In genomic region chr17:57370051-57370581, GRCh38 we compare ENCODE assay signal across 10 cellular contexts.
DNase-seq lines count a peak whose midpoint lies in the region; ATAC-seq and TF ChIP-seq lines count a peak whose summit lies in the region.
"Had no signal": no experiment of that assay in that cellular context is flagged by ENCODE, and none has a peak within 500 bp of the region (broad histone marks: within the 10 kb centered on the region; RNA-seq: fewer than 3 reads in every experiment).

No MANE protein-coding gene starts in this region.

- intact Hi-C loops in esophagus muscularis mucosa (cut with DNase I): no loop called here

- ATAC-seq in HG02981 (IDR thresholded peaks at IDR 0.05; ENCODE audit: unreplicated experiment): peak; percentile 49
- no peak for ATAC-seq in activated naive CD4-positive, alpha-beta T cell treated with anti-CD3 and anti-CD28 coated beads, Interleukin-2, amount 50 U/mL, for 72 hours
- no peak for ATAC-seq in activated T-cell treated with anti-CD3 and anti-CD28 coated beads, Interleukin-2, amount 50 U/mL, for 72 hours (replicated peaks in 1 of 2)

- no peak for TF ChIP-seq POLR2A in esophagus muscularis mucosa (IDR thresholded peaks at IDR 0.05; ENCODE audit: low read depth)

- peaks cover 0 to 23% of the 10 kb centered on the region in 2 donors for H3K36me3 Mint-ChIP-seq in activated naive CD4-positive, alpha-beta T cell treated with anti-CD3 and anti-CD28 coated beads, Interleukin-2, amount 50 U/mL, for 72 hours
- peaks cover 3 to 5% of the 10 kb centered on the region in 2 donors for H3K36me3 Mint-ChIP-seq in activated T-cell treated with anti-CD3 and anti-CD28 coated beads, Interleukin-2, amount 50 U/mL, for 72 hours (ENCODE audit: insufficient read depth in 2 of 2)

- H3K9me3 Mint-ChIP-seq in activated naive CD4-positive, alpha-beta T cell treated with anti-CD3 and anti-CD28 coated beads, Interleukin-2, amount 50 U/mL, for 72 hours: peaks cover 0 to 4% of the 10 kb centered on the region in 2 donors
- H3K9me3 Mint-ChIP-seq in activated T-cell treated with anti-CD3 and anti-CD28 coated beads, Interleukin-2, amount 50 U/mL, for 72 hours: no peaks in the 10 kb centered on the region

- in situ Hi-C loops in astrocyte of the spinal cord (cut with HindIII; ENCODE audit: low sequenced_read_pairs): no loop called here

- H3K4me3 ChIP-seq in GM12865 (ENCODE audit: low read depth, low read length): no peak overlapping the region
- no peak overlapping the region for H3K4me3 ChIP-seq in astrocyte of the spinal cord (ENCODE audit: low read depth, low read length)
- no peak overlapping the region for H3K4me3 ChIP-seq in esophagus muscularis mucosa
- H3K4me3 ChIP-seq: upper lobe of left lung had no signal

- H3K27ac ChIP-seq in esophagus muscularis mucosa (replicated peaks in 1 of 4): no peak overlapping the region
- H3K27ac ChIP-seq: WERI-Rb-1 had no signal

- TF ChIP-seq EP300 in esophagus muscularis mucosa (IDR thresholded peaks at IDR 0.05): no peak

- WGBS in esophagus muscularis mucosa: 87% methylated on average over 6 of the region's 6 CpGs

- peaks cover 0 to 7% (median 0%) of the 10 kb centered on the region in 4 donors for H3K9me3 ChIP-seq in esophagus muscularis mucosa

- H3K4me3 Mint-ChIP-seq in activated T-cell treated with anti-CD3 and anti-CD28 coated beads, Interleukin-2, amount 50 U/mL, for 72 hours: no peak overlapping the region

- H3K4me1 ChIP-seq in esophagus muscularis mucosa: peaks cover 0 to 29% (median 5%) of the 10 kb centered on the region in 4 donors

- peak; percentile 46 for DNase-seq in GM12865 (ENCODE audit: low read depth)
- DNase-seq in astrocyte of the spinal cord (ENCODE audit: low read depth, low spot score): peak; percentile 70
- DNase-seq in myocyte (ENCODE audit: low read depth): peak; percentile 32
- no peak for DNase-seq in NCI-H524 (lab: John Stamatoyannopoulos, UW)
- DNase-seq in activated naive CD4-positive, alpha-beta T cell treated with anti-CD3 and anti-CD28 coated beads, Interleukin-2, amount 50 U/mL, for 72 hours (ENCODE audit: low spot score in 2 of 2): no peak
- no peak for DNase-seq in esophagus muscularis mucosa (ENCODE audit: extremely low spot score)
- no peak for DNase-seq in activated T-cell treated with anti-CD3 and anti-CD28 coated beads, Interleukin-2, amount 50 U/mL, for 72 hours
- DNase-seq: upper lobe of left lung, WERI-Rb-1 had no signal

- no peak overlapping the region for H3K27ac Mint-ChIP-seq in activated naive CD4-positive, alpha-beta T cell treated with anti-CD3 and anti-CD28 coated beads, Interleukin-2, amount 50 U/mL, for 72 hours
- H3K27ac Mint-ChIP-seq in activated T-cell treated with anti-CD3 and anti-CD28 coated beads, Interleukin-2, amount 50 U/mL, for 72 hours: no peak overlapping the region

- no peaks in the 10 kb centered on the region for H3K36me3 ChIP-seq in esophagus muscularis mucosa
- H3K36me3 ChIP-seq: upper lobe of left lung had no signal

- H3K4me1 Mint-ChIP-seq in activated T-cell treated with anti-CD3 and anti-CD28 coated beads, Interleukin-2, amount 50 U/mL, for 72 hours (ENCODE audit: low read depth): peaks cover 36% of the 10 kb centered on the region

- no peaks in the 10 kb centered on the region for H3K27me3 ChIP-seq in esophagus muscularis mucosa
- H3K27me3 ChIP-seq: upper lobe of left lung had no signal

- no peaks in the 10 kb centered on the region for H3K27me3 Mint-ChIP-seq in activated T-cell treated with anti-CD3 and anti-CD28 coated beads, Interleukin-2, amount 50 U/mL, for 72 hours (ENCODE audit: low read depth)

- TF ChIP-seq CTCF in GM12865 (IDR thresholded peaks at IDR 0.05; ENCODE audit: insufficient read depth, low read depth, low read length, missing control alignments): no peak
- no peak for TF ChIP-seq CTCF in astrocyte of the spinal cord (IDR thresholded peaks at IDR 0.05; ENCODE audit: low read depth, low read length)
- no peak for TF ChIP-seq CTCF in esophagus muscularis mucosa (IDR thresholded peaks at IDR 0.05)

Comparison
In these comparisons a context has a peak if more than half of its experiments do, and no peak if none do; other contexts are left out.
1. DNase-seq: peak in GM12865 (single experiment), astrocyte of the spinal cord (single experiment) and myocyte (single experiment); none in NCI-H524 (0 of 2), activated naive CD4-positive, alpha-beta T cell treated with anti-CD3 and anti-CD28 coated beads, Interleukin-2, amount 50 U/mL, for 72 hours (0 of 2), esophagus muscularis mucosa (single experiment) and activated T-cell treated with anti-CD3 and anti-CD28 coated beads, Interleukin-2, amount 50 U/mL, for 72 hours (0 of 2).